Comparison of ENCODE assay signal across 8 cellular contexts in the genomic region with DNA sequence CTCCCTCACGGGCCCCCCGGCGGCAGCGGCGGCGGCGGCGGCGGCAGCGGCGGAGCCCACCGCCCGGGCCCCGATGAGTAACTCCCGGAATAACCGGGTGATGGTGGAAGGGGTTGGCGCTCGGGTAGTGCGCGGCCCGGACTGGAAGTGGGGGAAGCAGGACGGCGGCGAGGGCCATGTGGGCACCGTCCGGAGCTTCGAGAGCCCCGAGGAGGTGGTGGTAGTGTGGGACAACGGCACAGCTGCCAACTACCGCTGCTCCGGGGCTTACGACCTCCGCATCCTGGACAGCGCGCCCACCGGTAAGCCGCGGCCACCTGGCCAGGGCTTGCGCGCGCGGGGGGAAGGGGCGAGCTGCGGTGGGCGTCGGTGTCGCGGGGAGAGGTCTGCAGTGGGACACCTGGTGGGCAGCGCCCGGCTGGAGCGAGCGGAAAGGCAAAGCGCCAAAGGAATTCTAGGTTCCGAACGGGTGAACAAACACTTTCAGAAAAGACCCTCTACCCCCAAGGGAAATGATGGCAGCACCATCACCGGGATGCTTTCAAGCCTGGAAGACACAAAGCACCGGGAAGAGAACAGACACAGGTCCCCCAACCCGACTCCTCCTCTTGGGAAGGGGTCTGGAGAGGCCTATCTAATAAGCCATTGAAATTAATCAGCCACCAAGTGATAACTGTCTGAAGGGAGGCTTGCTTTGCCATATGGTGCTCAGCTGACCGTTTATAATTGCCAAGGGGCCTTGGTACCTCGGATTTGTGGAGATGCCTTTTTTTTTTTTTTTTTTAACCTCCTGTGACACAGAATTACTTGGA. TPM values are rescaled to one million over a fixed set of nuclear protein-coding genes. Genes with fewer than 3 reads are reported as not detected.
DNase-seq lines count a peak whose midpoint lies in the region; ATAC-seq and TF ChIP-seq lines count a peak whose summit lies in the region.

No MANE protein-coding gene starts in this region.

- H3K4me2 ChIP-seq in SU-DHL-6 (ENCODE audit: low read depth, low read length, poor library complexity, severe bottlenecking), result peak overlapping the region; percentile 75

- no peaks in the 10 kb centered on the region for H3K9me2 ChIP-seq in SU-DHL-6 (replicated peaks; ENCODE audit: insufficient read depth, low read length)

- peak overlapping the region; percentile 88 for H3K9ac ChIP-seq in SU-DHL-6 (ENCODE audit: low read length)

- H3K27ac ChIP-seq in C4-2B (peak overlapping the region; percentile 92), SU-DHL-6 (ENCODE audit: low read depth, low read length) (no peak overlapping the region), caudate nucleus (ENCODE audit: low read depth, low read length) (peak overlapping the region; percentile 52)

- H3K79me2 ChIP-seq in SU-DHL-6 (ENCODE audit: insufficient read depth, low read length), result peaks cover 53% of the 10 kb centered on the region

- H3K9me3 ChIP-seq in SU-DHL-6 (ENCODE audit: insufficient read depth, low read length), result no peaks in the 10 kb centered on the region

- DNase-seq in GM19238 (ENCODE audit: insufficient read length, low spot score) (peak; percentile 16), caudate nucleus (lab: John Stamatoyannopoulos, UW) (peak in 20 of 61 donors; percentile 2 to 61 (median 29)), left lobe of liver (ENCODE audit: low spot score) (peak; percentile 53), DMS153 treated with DMSO at 0.1 percent for 48 hours (lab: John Stamatoyannopoulos, UW; ENCODE audit: unreplicated experiment) (no peak)
- peak; percentile 19 to 28 for DNase-seq in stimulated activated CD4-positive, alpha-beta T cell treated with anti-CD3 and anti-CD28 coated beads, Interleukin-4, amount 100 ng/mL, for 4 hours

- peaks cover 28% of the 10 kb centered on the region for H4K20me1 ChIP-seq in SU-DHL-6 (ENCODE audit: low read depth, low read length)

- no peak overlapping the region for H2AFZ ChIP-seq in SU-DHL-6 (ENCODE audit: low read depth, low read length, severe bottlenecking)

- H3K36me3 ChIP-seq in SU-DHL-6 (ENCODE audit: low read length), result no peaks in the 10 kb centered on the region

- H3K27me3 ChIP-seq in SU-DHL-6 (ENCODE audit: low read length), result no peaks in the 10 kb centered on the region

- peaks cover 21% of the 10 kb centered on the region; the same call in 1 of the 2 replicates for H3F3A ChIP-seq in SU-DHL-6 (ENCODE audit: insufficient read depth)

- TF ChIP-seq CTCF in C4-2B (conservative IDR thresholded peaks at IDR 0.05) (0 out of 2 replicates have a peak, but pooled peaks have one; percentile 9), SU-DHL-6 (IDR thresholded peaks at IDR 0.05; ENCODE audit: insufficient read depth, low read length, poor library complexity, severe bottlenecking) (no peak)

- peak overlapping the region; percentile 94 for H3K4me3 ChIP-seq in SU-DHL-6 (ENCODE audit: insufficient read depth, low read length, poor library complexity, severe bottlenecking)

- ATAC-seq in HG03439 (IDR thresholded peaks at IDR 0.05; ENCODE audit: unreplicated experiment) (peak; percentile 15), left lobe of liver (peak; percentile 0)

RNA-seq across cellular contexts. Expression of gene MIB1, which starts 1.1 kb away (rescaled TPM):
- total RNA-seq in left lobe of liver, result 16.4 TPM

RNA-seq across cellular contexts. Expression of gene ABHD3, which starts 37.1 kb away (rescaled TPM):
- 21.3 TPM for total RNA-seq in left lobe of liver
